In genomic region chr10:35204650-35205319, GRCh38 we compare ENCODE assay signal across 18 cellular contexts.
"Had no signal": no experiment of that assay in that cellular context is flagged by ENCODE, and none has a peak within 500 bp of the region (broad histone marks: within the 10 kb centered on the region; RNA-seq: fewer than 3 reads in every experiment).

No MANE protein-coding gene starts in this region.

- DNase-seq: activated CD4-positive, alpha-beta T cell treated with anti-CD3 and anti-CD28 coated beads for 36 hours; activated naive CD4-positive, alpha-beta T cell treated with anti-CD3 and anti-CD28 coated beads, Interleukin-2, amount 10 ng/mL, durations not matched to agents 7 days and 5 days; adrenal gland; body of pancreas; effector CD4-positive, alpha-beta T cell; foreskin fibroblast; immature natural killer cell; mesendoderm; nephron progenitor cell; occipital lobe; stimulated activated CD4-positive, alpha-beta T cell treated with anti-CD3 and anti-CD28 coated beads, Interleukin-2, amount 100 ng/mL, for 48 hours; stimulated activated naive B cell treated with anti-CD40 and anti-IgM and Interleukin-4, amounts not matched to agents 10 μg/mL and 1 μg/mL and 100 μg/mL, for 72 hours; T1000; tibial artery had no signal

- H3K4me3 Mint-ChIP-seq: activated CD4-positive, alpha-beta T cell treated with anti-CD3 and anti-CD28 coated beads for 36 hours; activated naive CD4-positive, alpha-beta T cell treated with anti-CD3 and anti-CD28 coated beads, Interleukin-2, amount 10 ng/mL, durations not matched to agents 7 days and 5 days; central memory CD8-positive, alpha-beta T cell; immature natural killer cell; nephron progenitor cell; stimulated activated naive B cell treated with anti-CD40 and anti-IgM and Interleukin-4, amounts not matched to agents 10 μg/mL and 1 μg/mL and 100 μg/mL, for 72 hours had no signal

- H3K9me3 ChIP-seq: adrenal gland, body of pancreas, right atrium auricular region, tibial artery had no signal

- H3K27ac ChIP-seq: adrenal gland, body of pancreas, coronary artery, right atrium auricular region, tibial artery had no signal

- H3K27me3 Mint-ChIP-seq: activated CD4-positive, alpha-beta T cell treated with anti-CD3 and anti-CD28 coated beads for 36 hours; activated naive CD4-positive, alpha-beta T cell treated with anti-CD3 and anti-CD28 coated beads, Interleukin-2, amount 10 ng/mL, durations not matched to agents 7 days and 5 days; central memory CD8-positive, alpha-beta T cell; progenitor cell of endocrine pancreas; stimulated activated naive B cell treated with anti-CD40 and anti-IgM and Interleukin-4, amounts not matched to agents 10 μg/mL and 1 μg/mL and 100 μg/mL, for 72 hours had no signal

- H3K27me3 ChIP-seq: adrenal gland, body of pancreas, right atrium auricular region, tibial artery had no signal

- ATAC-seq: activated CD4-positive, alpha-beta T cell treated with anti-CD3 and anti-CD28 coated beads for 36 hours; body of pancreas; stimulated activated naive B cell treated with anti-CD40 and anti-IgM and Interleukin-4, amounts not matched to agents 10 μg/mL and 1 μg/mL and 100 μg/mL, for 72 hours had no signal

- H3K4me1 ChIP-seq: body of pancreas, right atrium auricular region, tibial artery had no signal

- H3K27ac Mint-ChIP-seq: activated CD4-positive, alpha-beta T cell treated with anti-CD3 and anti-CD28 coated beads for 36 hours; activated naive CD4-positive, alpha-beta T cell treated with anti-CD3 and anti-CD28 coated beads, Interleukin-2, amount 10 ng/mL, durations not matched to agents 7 days and 5 days; immature natural killer cell; nephron progenitor cell; stimulated activated naive B cell treated with anti-CD40 and anti-IgM and Interleukin-4, amounts not matched to agents 10 μg/mL and 1 μg/mL and 100 μg/mL, for 72 hours had no signal

- H3K36me3 ChIP-seq: right atrium auricular region had no signal

- H3K9me3 Mint-ChIP-seq: activated naive CD4-positive, alpha-beta T cell treated with anti-CD3 and anti-CD28 coated beads, Interleukin-2, amount 10 ng/mL, durations not matched to agents 7 days and 5 days; central memory CD8-positive, alpha-beta T cell; immature natural killer cell; nephron progenitor cell; stimulated activated naive B cell treated with anti-CD40 and anti-IgM and Interleukin-4, amounts not matched to agents 10 μg/mL and 1 μg/mL and 100 μg/mL, for 72 hours had no signal

- H3K4me3 ChIP-seq: adrenal gland, body of pancreas, coronary artery, right atrium auricular region, tibial artery had no signal
